Comparison of ENCODE assay signal across 17 cellular contexts in the genomic region with DNA sequence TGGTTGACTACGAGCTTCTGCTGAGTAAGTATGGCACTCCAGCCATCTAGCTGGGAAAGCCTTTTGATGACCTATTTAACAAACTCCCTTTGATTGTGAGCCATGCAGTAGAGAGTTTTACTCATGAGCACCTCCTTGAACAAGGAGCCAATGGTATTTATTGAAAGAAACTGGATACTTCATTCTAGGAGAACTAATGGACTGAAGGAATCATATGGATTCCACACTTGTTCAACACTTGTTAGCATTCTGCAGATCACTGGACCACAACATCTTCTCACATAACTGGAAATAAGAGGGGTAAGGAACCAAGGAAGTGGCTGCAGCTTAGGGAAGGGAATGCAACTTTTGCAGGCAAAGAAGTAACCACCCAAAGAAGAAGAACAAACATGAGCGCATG.
A peak's percentile ranks its signal among the peaks of the same experiment; 100 is the strongest.
DNase-seq lines count a peak whose midpoint lies in the region; ATAC-seq and TF ChIP-seq lines count a peak whose summit lies in the region.
"Had no signal": no experiment of that assay in that cellular context is flagged by ENCODE, and none has a peak within 500 bp of the region (broad histone marks: within the 10 kb centered on the region; RNA-seq: fewer than 3 reads in every experiment).

No MANE protein-coding gene starts in this region.

- peaks cover 18% of the 10 kb centered on the region for H3K4me1 ChIP-seq in rectal smooth muscle tissue (ENCODE audit: control insufficient read depth, insufficient read depth, low read length)

- no peak for ATAC-seq in HG03280 (IDR thresholded peaks at IDR 0.05; ENCODE audit: unreplicated experiment)
- ATAC-seq in stimulated activated naive CD8-positive, alpha-beta T cell treated with anti-CD3 and anti-CD28 coated beads, Interleukin-15, amount 100 ng/mL, for 72 hours = no peak
- ATAC-seq in GM21423 (IDR thresholded peaks at IDR 0.05; ENCODE audit: unreplicated experiment) = no peak
- ATAC-seq: GM12878 had no signal

- DNase-seq in DMS79 (lab: John Stamatoyannopoulos, UW) (peak; percentile 38), amniotic epithelial cell (ENCODE audit: low read depth) (peak; percentile 26), left kidney (ENCODE audit: low read depth, low spot score) (peak; percentile 82), brain microvascular endothelial cell (no peak)
- DNase-seq in stimulated activated naive CD8-positive, alpha-beta T cell treated with anti-CD3 and anti-CD28 coated beads, Interleukin-15, amount 100 ng/mL, for 72 hours = no peak
- DNase-seq: ACHN; C1 segment of cervical spinal cord; CD4-positive, alpha-beta memory T cell; COR-L47; GOT3; H9 had no signal

- H3K27ac Mint-ChIP-seq in stimulated activated naive CD8-positive, alpha-beta T cell treated with anti-CD3 and anti-CD28 coated beads, Interleukin-15, amount 100 ng/mL, for 72 hours = no peak overlapping the region
- H3K27ac Mint-ChIP-seq: B cell; CD4-positive, alpha-beta memory T cell; H9; IgD-negative memory B cell had no signal

- TF ChIP-seq CTCF in brain microvascular endothelial cell (IDR thresholded peaks at IDR 0.05; ENCODE audit: low read depth, low read length, missing control alignments) = no peak

- H3K4me1 Mint-ChIP-seq in stimulated activated naive CD8-positive, alpha-beta T cell treated with anti-CD3 and anti-CD28 coated beads, Interleukin-15, amount 100 ng/mL, for 72 hours = no peaks in the 10 kb centered on the region
- H3K4me1 Mint-ChIP-seq: B cell; CD4-positive, alpha-beta memory T cell; IgD-negative memory B cell had no signal

- H3K9me3 Mint-ChIP-seq in stimulated activated naive CD8-positive, alpha-beta T cell treated with anti-CD3 and anti-CD28 coated beads, Interleukin-15, amount 100 ng/mL, for 72 hours = peaks cover 7 to 11% of the 10 kb centered on the region in 2 donors

- H3K36me3 ChIP-seq in rectal smooth muscle tissue (ENCODE audit: control insufficient read depth, insufficient read depth, low read length) = no peaks in the 10 kb centered on the region
- H3K36me3 ChIP-seq in brain microvascular endothelial cell (replicated peaks) = no peaks in the 10 kb centered on the region

- H3K4me3 ChIP-seq in rectal smooth muscle tissue (ENCODE audit: low read length) (no peak overlapping the region), brain microvascular endothelial cell (ENCODE audit: low read depth, low read length) (no peak overlapping the region)
- H3K4me3 ChIP-seq: GM12878 had no signal

- in situ Hi-C loops in brain microvascular endothelial cell (cut with HindIII; ENCODE audit: low pct_ligation_motif_present, low sequenced_read_pairs) = no loop called here

- H3K9ac ChIP-seq in rectal smooth muscle tissue (ENCODE audit: low read length) = no peak overlapping the region

- no peak overlapping the region for H3K4me3 Mint-ChIP-seq in stimulated activated naive CD8-positive, alpha-beta T cell treated with anti-CD3 and anti-CD28 coated beads, Interleukin-15, amount 100 ng/mL, for 72 hours
- H3K4me3 Mint-ChIP-seq: B cell; CD4-positive, alpha-beta memory T cell; H9; IgD-negative memory B cell had no signal

- H3K27me3 Mint-ChIP-seq in stimulated activated naive CD8-positive, alpha-beta T cell treated with anti-CD3 and anti-CD28 coated beads, Interleukin-15, amount 100 ng/mL, for 72 hours = no peaks in the 10 kb centered on the region
- H3K27me3 Mint-ChIP-seq: B cell; CD4-positive, alpha-beta memory T cell; IgD-negative memory B cell had no signal

- H3K27ac ChIP-seq in rectal smooth muscle tissue (ENCODE audit: low read depth, low read length) (peak overlapping the region; percentile 91), brain microvascular endothelial cell (no peak overlapping the region)

- H3K27me3 ChIP-seq in rectal smooth muscle tissue (ENCODE audit: control insufficient read depth, insufficient read depth, low read length) = no peaks in the 10 kb centered on the region
- H3K27me3 ChIP-seq in brain microvascular endothelial cell (replicated peaks) = no peaks in the 10 kb centered on the region

Comparison
In these comparisons a context has a peak if more than half of its experiments do, and no peak if none do; other contexts are left out.
1. DNase-seq: peak in DMS79 (single experiment), amniotic epithelial cell (single experiment) and left kidney (single experiment); none in stimulated activated naive CD8-positive, alpha-beta T cell treated with anti-CD3 and anti-CD28 coated beads, Interleukin-15, amount 100 ng/mL, for 72 hours (0 of 2) and brain microvascular endothelial cell (single experiment).